Comparison of ENCODE assay signal across 16 cellular contexts in the genomic region with DNA sequence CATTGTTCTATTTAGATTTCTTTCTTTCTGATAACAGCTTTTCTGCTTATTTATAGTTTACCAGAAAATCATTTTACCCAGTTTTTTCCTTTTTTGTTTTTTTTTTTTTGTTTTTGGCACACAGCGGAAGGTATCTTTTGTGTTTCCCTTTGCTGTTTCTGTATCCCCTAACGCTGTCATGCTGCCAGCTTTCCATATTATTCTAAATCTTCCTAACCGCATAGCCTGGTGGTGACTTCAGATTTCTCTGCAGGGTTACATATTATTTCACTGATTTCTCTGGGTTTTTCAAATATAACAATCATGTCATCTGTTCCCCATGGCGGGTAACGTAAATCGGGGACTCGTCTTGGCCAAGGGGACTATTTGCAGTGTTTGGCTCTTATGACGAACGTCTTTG. TPM values are rescaled to one million over a fixed set of nuclear protein-coding genes. Genes with fewer than 3 reads are reported as not detected.
DNase-seq lines count a peak whose midpoint lies in the region; FAIRE-seq and TF ChIP-seq lines count a peak whose summit lies in the region.
"Had no signal": no experiment of that assay in that cellular context is flagged by ENCODE, and none has a peak within 500 bp of the region (broad histone marks: within the 10 kb centered on the region; RNA-seq: fewer than 3 reads in every experiment).

No MANE protein-coding gene starts in this region.

- WGBS in prostate gland = 43% methylated on average over 9 of the region's 9 CpGs

- peak; percentile 23 for FAIRE-seq in endometrium (lab: Jason Lieb, UNC)
- FAIRE-seq: H54 had no signal

- TF ChIP-seq CTCF in nephron (IDR thresholded peaks at IDR 0.05; ENCODE audit: unreplicated experiment in 3 of 3) = no peak
- no peak for TF ChIP-seq CTCF in prostate gland (IDR thresholded peaks at IDR 0.05)
- TF ChIP-seq CTCF in MCF 10A (IDR thresholded peaks at IDR 0.05; ENCODE audit: unreplicated experiment) = no peak

- intact Hi-C loops in prostate gland (cut with DNase I) (no loop called here), MCF 10A (cut with micrococcal nuclease) (no loop called here)

- no peaks in the 10 kb centered on the region for H3K36me3 ChIP-seq in effector memory CD4-positive, alpha-beta T cell (ENCODE audit: control insufficient read depth, insufficient read depth, low read length)
- no peaks in the 10 kb centered on the region for H3K36me3 ChIP-seq in prostate gland
- H3K36me3 ChIP-seq: BLaER1 had no signal

- H3K27me3 Mint-ChIP-seq in nephron (ENCODE audit: low read depth) = peaks cover 24% of the 10 kb centered on the region
- H3K27me3 Mint-ChIP-seq in MCF 10A (ENCODE audit: insufficient read depth, unreplicated experiment) = no peaks in the 10 kb centered on the region

- H3K4me3 Mint-ChIP-seq in nephron (no peak overlapping the region), MCF 10A (ENCODE audit: unreplicated experiment) (no peak overlapping the region)

- H3K27ac Mint-ChIP-seq in nephron = peak overlapping the region in 2 of 3 experiments; percentile 55 to 57
- no peak overlapping the region for H3K27ac Mint-ChIP-seq in MCF 10A (ENCODE audit: low read depth, unreplicated experiment)

- no peak overlapping the region for H3K4me3 ChIP-seq in effector memory CD4-positive, alpha-beta T cell (ENCODE audit: insufficient read depth, low read depth, low read length, poor library complexity, severe bottlenecking)
- H3K4me3 ChIP-seq in prostate gland = no peak overlapping the region
- H3K4me3 ChIP-seq: BLaER1, GM23248 had no signal

- peaks cover 6% of the 10 kb centered on the region for H3K4me1 ChIP-seq in effector memory CD4-positive, alpha-beta T cell (ENCODE audit: control insufficient read depth, insufficient read depth, low read length, poor library complexity, severe bottlenecking)
- peaks cover 2% of the 10 kb centered on the region for H3K4me1 ChIP-seq in prostate gland (replicated peaks)

- H3K9me3 Mint-ChIP-seq in nephron (no peaks in the 10 kb centered on the region), MCF 10A (ENCODE audit: unreplicated experiment) (no peaks in the 10 kb centered on the region)

- DNase-seq in M059J (ENCODE audit: low read depth) = peak; percentile 40
- peak; percentile 36 for DNase-seq in astrocyte of the hippocampus (ENCODE audit: low read depth, low spot score)
- DNase-seq in NCI-H774 (lab: John Stamatoyannopoulos, UW) = no peak
- no peak for DNase-seq in effector memory CD4-positive, alpha-beta T cell
- no peak for DNase-seq in prostate gland (ENCODE audit: low spot score)
- DNase-seq in MCF 10A (ENCODE audit: unreplicated experiment) = no peak
- DNase-seq: 8988T, AML-193, Calu3, DMS 273 treated with DMSO at 0.1 percent for 48 hours, GM23248 had no signal

- H3K4me1 Mint-ChIP-seq in nephron (peaks cover 14% of the 10 kb centered on the region), MCF 10A (ENCODE audit: insufficient read depth, unreplicated experiment) (no peaks in the 10 kb centered on the region)

- no peak overlapping the region for H3K27ac ChIP-seq in effector memory CD4-positive, alpha-beta T cell (ENCODE audit: insufficient read depth, low read length, poor library complexity, severe bottlenecking)
- H3K27ac ChIP-seq in prostate gland = no peak overlapping the region
- H3K27ac ChIP-seq: BLaER1, GM23248, HL-60 had no signal

- H3K36me3 Mint-ChIP-seq in nephron (ENCODE audit: low read depth) (no peaks in the 10 kb centered on the region), MCF 10A (ENCODE audit: insufficient read depth, unreplicated experiment) (peaks cover 12% of the 10 kb centered on the region)

- POLR2A ChIA-PET in MCF 10A (lab: Yijun Ruan, JAX) = no interaction called here

- BruUV-seq in MCF 10A (replicated peaks; lab: Mats Ljungman, UMichigan) = no TSS peak

- no peaks in the 10 kb centered on the region for H3K27me3 ChIP-seq in effector memory CD4-positive, alpha-beta T cell (replicated peaks; ENCODE audit: control insufficient read depth, insufficient read depth, low read length, poor library complexity, severe bottlenecking)
- H3K27me3 ChIP-seq in prostate gland (replicated peaks; ENCODE audit: insufficient read depth) = no peaks in the 10 kb centered on the region
- H3K27me3 ChIP-seq: BLaER1 had no signal

- CTCF ChIA-PET in MCF 10A (lab: Yijun Ruan, JAX) = no interaction called here

- no peak for TF ChIP-seq POLR2A in prostate gland (IDR thresholded peaks at IDR 0.05)

- H3K9me3 ChIP-seq in effector memory CD4-positive, alpha-beta T cell (ENCODE audit: control insufficient read depth, low read length) = no peaks in the 10 kb centered on the region
- no peaks in the 10 kb centered on the region for H3K9me3 ChIP-seq in prostate gland
- H3K9me3 ChIP-seq: BLaER1 had no signal

RNA-seq across cellular contexts. Expression of gene SLC29A4, which starts 4.0 kb away (rescaled TPM):
- 3.1 and 6.9 TPM in 2 replicates for total RNA-seq in M059J (2014; rRNA removed; shearing (Covaris generic))
- total RNA-seq in prostate gland (10 to 100 TPM; 11.6 to 13.5 TPM), MCF 10A (2022) (0.56 and 0.96 TPM in 2 replicates)

Comparison
In these comparisons a context has a peak if more than half of its experiments do, and no peak if none do; other contexts are left out.
1. DNase-seq: peak in M059J (single experiment) and astrocyte of the hippocampus (single experiment); none in NCI-H774 (single experiment), effector memory CD4-positive, alpha-beta T cell (0 of 3), prostate gland (single experiment) and MCF 10A (single experiment).